1 cellular context compared by ENCODE assay signal in the genomic region with DNA sequence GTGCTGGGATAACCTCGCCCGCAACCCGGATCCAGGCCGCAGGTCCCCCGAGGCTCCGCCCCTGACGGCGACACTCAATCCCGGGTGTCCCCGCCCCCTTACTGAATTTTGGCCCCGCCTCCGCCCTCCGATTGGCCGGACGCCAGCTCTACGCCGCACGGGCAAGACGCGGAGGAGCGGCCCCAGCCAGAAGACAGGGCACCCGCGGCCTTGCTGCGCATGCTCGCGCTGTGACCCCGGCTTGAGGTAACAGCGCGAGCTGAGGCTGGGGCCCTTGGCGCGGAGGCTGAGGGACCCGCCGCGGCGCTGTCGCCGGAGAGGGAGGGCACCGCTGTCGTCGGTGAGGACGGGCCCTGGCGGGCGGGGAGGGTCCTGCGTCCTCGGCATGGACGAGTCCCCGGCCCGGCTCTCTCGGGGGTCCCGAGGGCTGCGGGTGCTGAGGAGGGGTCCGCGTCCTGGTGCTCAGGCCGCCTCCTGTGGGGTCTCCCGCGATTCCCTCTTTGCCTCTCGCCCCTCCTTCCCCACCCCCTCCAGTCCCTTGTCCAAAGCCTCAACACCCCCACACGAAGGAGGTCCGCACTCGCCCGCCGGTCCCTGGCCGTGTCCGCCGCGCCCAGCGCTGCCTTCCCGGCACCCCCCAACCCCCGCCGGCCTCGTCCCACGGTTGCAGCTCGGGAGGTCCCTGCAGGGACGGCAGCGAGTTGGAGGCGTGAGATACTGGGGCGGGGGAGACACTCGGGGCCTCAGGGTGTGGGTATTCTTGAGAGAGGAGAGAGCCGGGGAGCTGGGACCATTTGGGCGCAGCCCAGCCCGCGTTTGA.
TF ChIP-seq lines count a peak whose summit lies in the region.

A gene with protein sequence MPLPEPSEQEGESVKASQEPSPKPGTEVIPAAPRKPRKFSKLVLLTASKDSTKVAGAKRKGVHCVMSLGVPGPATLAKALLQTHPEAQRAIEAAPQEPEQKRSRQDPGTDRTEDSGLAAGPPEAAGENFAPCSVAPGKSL (plus strand): TSS at position 189 of the 820 bp plus-strand sequence. CDS start 13,235 bp downstream, outside the sequence.

TF ChIP-seq in K562, 482 proteins besides CTCF, POLR2A, EP300 and RAD21 (continued from another document and continues in another):
- TF ChIP-seq, protein P1, sequence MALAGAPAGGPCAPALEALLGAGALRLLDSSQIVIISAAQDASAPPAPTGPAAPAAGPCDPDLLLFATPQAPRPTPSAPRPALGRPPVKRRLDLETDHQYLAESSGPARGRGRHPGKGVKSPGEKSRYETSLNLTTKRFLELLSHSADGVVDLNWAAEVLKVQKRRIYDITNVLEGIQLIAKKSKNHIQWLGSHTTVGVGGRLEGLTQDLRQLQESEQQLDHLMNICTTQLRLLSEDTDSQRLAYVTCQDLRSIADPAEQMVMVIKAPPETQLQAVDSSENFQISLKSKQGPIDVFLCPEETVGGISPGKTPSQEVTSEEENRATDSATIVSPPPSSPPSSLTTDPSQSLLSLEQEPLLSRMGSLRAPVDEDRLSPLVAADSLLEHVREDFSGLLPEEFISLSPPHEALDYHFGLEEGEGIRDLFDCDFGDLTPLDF (CRISPR knock-in tag; IDR thresholded peaks at IDR 0.05) = peak; percentile 23; the same call in 1 of the 2 replicates
- no peak for TF ChIP-seq TBL1XR1 (IDR thresholded peaks at IDR 0.05; ENCODE audit: low read length in 2 of 2)
- 0 out of 2 replicates have a peak, but pooled peaks have one; percentile 38 for TF ChIP-seq FOXP1 (CRISPR knock-in tag; IDR thresholded peaks at IDR 0.05)
- no peak for TF ChIP-seq KAT8 (IDR thresholded peaks at IDR 0.05; ENCODE audit: low read depth)
- TF ChIP-seq, protein P2, sequence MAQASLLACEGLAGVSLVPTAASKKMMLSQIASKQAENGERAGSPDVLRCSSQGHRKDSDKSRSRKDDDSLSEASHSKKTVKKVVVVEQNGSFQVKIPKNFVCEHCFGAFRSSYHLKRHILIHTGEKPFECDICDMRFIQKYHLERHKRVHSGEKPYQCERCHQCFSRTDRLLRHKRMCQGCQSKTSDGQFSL (CRISPR knock-in tag; IDR thresholded peaks at IDR 0.05) = peak; percentile 91
- TF ChIP-seq, protein P2 (tag; IDR thresholded peaks at IDR 0.05) = peak in 1 of 2 experiments; percentile 81; a peak in 2 of 4 replicates
- TF ChIP-seq, protein P3, sequence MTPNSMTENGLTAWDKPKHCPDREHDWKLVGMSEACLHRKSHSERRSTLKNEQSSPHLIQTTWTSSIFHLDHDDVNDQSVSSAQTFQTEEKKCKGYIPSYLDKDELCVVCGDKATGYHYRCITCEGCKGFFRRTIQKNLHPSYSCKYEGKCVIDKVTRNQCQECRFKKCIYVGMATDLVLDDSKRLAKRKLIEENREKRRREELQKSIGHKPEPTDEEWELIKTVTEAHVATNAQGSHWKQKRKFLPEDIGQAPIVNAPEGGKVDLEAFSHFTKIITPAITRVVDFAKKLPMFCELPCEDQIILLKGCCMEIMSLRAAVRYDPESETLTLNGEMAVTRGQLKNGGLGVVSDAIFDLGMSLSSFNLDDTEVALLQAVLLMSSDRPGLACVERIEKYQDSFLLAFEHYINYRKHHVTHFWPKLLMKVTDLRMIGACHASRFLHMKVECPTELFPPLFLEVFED (CRISPR knock-in tag; conservative IDR thresholded peaks at IDR 0.05) = 0 out of 2 replicates have a peak, but pooled peaks have one; percentile 9
- TF ChIP-seq MTA1 (IDR thresholded peaks at IDR 0.05; ENCODE audit: borderline replicate concordance) = no peak
- TF ChIP-seq, protein P4, sequence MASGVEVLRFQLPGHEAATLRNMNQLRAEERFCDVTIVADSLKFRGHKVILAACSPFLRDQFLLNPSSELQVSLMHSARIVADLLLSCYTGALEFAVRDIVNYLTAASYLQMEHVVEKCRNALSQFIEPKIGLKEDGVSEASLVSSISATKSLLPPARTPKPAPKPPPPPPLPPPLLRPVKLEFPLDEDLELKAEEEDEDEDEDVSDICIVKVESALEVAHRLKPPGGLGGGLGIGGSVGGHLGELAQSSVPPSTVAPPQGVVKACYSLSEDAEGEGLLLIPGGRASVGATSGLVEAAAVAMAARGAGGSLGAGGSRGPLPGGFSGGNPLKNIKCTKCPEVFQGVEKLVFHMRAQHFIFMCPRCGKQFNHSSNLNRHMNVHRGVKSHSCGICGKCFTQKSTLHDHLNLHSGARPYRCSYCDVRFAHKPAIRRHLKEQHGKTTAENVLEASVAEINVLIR (CRISPR knock-in tag; IDR thresholded peaks at IDR 0.05) = no peak
- TF ChIP-seq ZNF23 (CRISPR knock-in tag; IDR thresholded peaks at IDR 0.05) = no peak
- no peak for TF ChIP-seq C11orf30 (IDR thresholded peaks at IDR 0.05; ENCODE audit: low read depth)
- TF ChIP-seq, protein P5, sequence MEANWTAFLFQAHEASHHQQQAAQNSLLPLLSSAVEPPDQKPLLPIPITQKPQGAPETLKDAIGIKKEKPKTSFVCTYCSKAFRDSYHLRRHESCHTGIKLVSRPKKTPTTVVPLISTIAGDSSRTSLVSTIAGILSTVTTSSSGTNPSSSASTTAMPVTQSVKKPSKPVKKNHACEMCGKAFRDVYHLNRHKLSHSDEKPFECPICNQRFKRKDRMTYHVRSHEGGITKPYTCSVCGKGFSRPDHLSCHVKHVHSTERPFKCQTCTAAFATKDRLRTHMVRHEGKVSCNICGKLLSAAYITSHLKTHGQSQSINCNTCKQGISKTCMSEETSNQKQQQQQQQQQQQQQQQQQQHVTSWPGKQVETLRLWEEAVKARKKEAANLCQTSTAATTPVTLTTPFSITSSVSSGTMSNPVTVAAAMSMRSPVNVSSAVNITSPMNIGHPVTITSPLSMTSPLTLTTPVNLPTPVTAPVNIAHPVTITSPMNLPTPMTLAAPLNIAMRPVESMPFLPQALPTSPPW (CRISPR knock-in tag; IDR thresholded peaks at IDR 0.05) = 0 out of 2 replicates have a peak, but pooled peaks have one; percentile 16
- TF ChIP-seq DPF2 (IDR thresholded peaks at IDR 0.05) = no peak
- TF ChIP-seq ZNF644 (tag; IDR thresholded peaks at IDR 0.05; ENCODE audit: low read depth) = no peak
- TF ChIP-seq, protein P6, sequence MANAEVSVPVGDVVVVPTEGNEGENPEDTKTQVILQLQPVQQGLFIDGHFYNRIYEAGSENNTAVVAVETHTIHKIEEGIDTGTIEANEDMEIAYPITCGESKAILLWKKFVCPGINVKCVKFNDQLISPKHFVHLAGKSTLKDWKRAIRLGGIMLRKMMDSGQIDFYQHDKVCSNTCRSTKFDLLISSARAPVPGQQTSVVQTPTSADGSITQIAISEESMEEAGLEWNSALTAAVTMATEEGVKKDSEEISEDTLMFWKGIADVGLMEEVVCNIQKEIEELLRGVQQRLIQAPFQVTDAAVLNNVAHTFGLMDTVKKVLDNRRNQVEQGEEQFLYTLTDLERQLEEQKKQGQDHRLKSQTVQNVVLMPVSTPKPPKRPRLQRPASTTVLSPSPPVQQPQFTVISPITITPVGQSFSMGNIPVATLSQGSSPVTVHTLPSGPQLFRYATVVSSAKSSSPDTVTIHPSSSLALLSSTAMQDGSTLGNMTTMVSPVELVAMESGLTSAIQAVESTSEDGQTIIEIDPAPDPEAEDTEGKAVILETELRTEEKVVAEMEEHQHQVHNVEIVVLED (CRISPR knock-in tag; IDR thresholded peaks at IDR 0.05) = peak; percentile 48
- no peak for TF ChIP-seq NR3C1 (CRISPR knock-in tag; IDR thresholded peaks at IDR 0.05)
- TF ChIP-seq U2AF2 (optimal IDR thresholded peaks at IDR 0.05; ENCODE audit: low read depth, low read length) = no peak
- TF ChIP-seq ZNF239 (CRISPR knock-in tag; IDR thresholded peaks at IDR 0.05) = no peak
- peak; percentile 32 for TF ChIP-seq EGR1 (conservative IDR thresholded peaks at IDR 0.05)
- TF ChIP-seq THRAP3 (IDR thresholded peaks at IDR 0.05; ENCODE audit: borderline replicate concordance) = no peak
- no peak for TF ChIP-seq ZNF57 (CRISPR knock-in tag; IDR thresholded peaks at IDR 0.05)
- TF ChIP-seq, protein P7, sequence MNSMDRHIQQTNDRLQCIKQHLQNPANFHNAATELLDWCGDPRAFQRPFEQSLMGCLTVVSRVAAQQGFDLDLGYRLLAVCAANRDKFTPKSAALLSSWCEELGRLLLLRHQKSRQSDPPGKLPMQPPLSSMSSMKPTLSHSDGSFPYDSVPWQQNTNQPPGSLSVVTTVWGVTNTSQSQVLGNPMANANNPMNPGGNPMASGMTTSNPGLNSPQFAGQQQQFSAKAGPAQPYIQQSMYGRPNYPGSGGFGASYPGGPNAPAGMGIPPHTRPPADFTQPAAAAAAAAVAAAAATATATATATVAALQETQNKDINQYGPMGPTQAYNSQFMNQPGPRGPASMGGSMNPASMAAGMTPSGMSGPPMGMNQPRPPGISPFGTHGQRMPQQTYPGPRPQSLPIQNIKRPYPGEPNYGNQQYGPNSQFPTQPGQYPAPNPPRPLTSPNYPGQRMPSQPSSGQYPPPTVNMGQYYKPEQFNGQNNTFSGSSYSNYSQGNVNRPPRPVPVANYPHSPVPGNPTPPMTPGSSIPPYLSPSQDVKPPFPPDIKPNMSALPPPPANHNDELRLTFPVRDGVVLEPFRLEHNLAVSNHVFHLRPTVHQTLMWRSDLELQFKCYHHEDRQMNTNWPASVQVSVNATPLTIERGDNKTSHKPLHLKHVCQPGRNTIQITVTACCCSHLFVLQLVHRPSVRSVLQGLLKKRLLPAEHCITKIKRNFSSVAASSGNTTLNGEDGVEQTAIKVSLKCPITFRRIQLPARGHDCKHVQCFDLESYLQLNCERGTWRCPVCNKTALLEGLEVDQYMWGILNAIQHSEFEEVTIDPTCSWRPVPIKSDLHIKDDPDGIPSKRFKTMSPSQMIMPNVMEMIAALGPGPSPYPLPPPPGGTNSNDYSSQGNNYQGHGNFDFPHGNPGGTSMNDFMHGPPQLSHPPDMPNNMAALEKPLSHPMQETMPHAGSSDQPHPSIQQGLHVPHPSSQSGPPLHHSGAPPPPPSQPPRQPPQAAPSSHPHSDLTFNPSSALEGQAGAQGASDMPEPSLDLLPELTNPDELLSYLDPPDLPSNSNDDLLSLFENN (IDR thresholded peaks at IDR 0.05; ENCODE audit: low read depth in 2 of 2, low read length in 2 of 2) = 0 out of 4 replicates have a peak, but pooled peaks of 1 of the 2 experiments have one; percentile 5
- TF ChIP-seq, protein P8, sequence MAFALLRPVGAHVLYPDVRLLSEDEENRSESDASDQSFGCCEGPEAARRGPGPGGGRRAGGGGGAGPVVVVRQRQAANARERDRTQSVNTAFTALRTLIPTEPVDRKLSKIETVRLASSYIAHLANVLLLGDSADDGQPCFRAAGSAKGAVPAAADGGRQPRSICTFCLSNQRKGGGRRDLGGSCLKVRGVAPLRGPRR (CRISPR knock-in tag; IDR thresholded peaks at IDR 0.05) = no peak
- TF ChIP-seq FOXK1 (CRISPR knock-in tag; IDR thresholded peaks at IDR 0.05; ENCODE audit: borderline replicate concordance) = peak; percentile 71; the same call in 1 of the 2 replicates
- TF ChIP-seq, protein P9, sequence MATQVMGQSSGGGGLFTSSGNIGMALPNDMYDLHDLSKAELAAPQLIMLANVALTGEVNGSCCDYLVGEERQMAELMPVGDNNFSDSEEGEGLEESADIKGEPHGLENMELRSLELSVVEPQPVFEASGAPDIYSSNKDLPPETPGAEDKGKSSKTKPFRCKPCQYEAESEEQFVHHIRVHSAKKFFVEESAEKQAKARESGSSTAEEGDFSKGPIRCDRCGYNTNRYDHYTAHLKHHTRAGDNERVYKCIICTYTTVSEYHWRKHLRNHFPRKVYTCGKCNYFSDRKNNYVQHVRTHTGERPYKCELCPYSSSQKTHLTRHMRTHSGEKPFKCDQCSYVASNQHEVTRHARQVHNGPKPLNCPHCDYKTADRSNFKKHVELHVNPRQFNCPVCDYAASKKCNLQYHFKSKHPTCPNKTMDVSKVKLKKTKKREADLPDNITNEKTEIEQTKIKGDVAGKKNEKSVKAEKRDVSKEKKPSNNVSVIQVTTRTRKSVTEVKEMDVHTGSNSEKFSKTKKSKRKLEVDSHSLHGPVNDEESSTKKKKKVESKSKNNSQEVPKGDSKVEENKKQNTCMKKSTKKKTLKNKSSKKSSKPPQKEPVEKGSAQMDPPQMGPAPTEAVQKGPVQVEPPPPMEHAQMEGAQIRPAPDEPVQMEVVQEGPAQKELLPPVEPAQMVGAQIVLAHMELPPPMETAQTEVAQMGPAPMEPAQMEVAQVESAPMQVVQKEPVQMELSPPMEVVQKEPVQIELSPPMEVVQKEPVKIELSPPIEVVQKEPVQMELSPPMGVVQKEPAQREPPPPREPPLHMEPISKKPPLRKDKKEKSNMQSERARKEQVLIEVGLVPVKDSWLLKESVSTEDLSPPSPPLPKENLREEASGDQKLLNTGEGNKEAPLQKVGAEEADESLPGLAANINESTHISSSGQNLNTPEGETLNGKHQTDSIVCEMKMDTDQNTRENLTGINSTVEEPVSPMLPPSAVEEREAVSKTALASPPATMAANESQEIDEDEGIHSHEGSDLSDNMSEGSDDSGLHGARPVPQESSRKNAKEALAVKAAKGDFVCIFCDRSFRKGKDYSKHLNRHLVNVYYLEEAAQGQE (CRISPR knock-in tag; IDR thresholded peaks at IDR 0.05; ENCODE audit: low read depth) = no peak
- no peak for TF ChIP-seq ETV6 (IDR thresholded peaks at IDR 0.05; ENCODE audit: borderline replicate concordance in 1 of 2, low read depth in 2 of 2, low read length in 1 of 2)
- no peak for TF ChIP-seq ETV6 (CRISPR knock-in tag; IDR thresholded peaks at IDR 0.05; ENCODE audit: borderline replicate concordance)
- TF ChIP-seq NELFE (IDR thresholded peaks at IDR 0.05; ENCODE audit: insufficient read depth, insufficient read length) = no peak
- TF ChIP-seq, protein P10, sequence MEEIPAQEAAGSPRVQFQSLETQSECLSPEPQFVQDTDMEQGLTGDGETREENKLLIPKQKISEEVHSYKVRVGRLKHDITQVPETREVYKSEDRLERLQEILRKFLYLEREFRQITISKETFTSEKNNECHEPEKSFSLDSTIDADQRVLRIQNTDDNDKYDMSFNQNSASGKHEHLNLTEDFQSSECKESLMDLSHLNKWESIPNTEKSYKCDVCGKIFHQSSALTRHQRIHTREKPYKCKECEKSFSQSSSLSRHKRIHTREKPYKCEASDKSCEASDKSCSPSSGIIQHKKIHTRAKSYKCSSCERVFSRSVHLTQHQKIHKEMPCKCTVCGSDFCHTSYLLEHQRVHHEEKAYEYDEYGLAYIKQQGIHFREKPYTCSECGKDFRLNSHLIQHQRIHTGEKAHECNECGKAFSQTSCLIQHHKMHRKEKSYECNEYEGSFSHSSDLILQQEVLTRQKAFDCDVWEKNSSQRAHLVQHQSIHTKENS (CRISPR knock-in tag; IDR thresholded peaks at IDR 0.05) = no peak
- no peak for TF ChIP-seq FOXM1 (IDR thresholded peaks at IDR 0.05; ENCODE audit: low read depth)
- 0 out of 2 replicates have a peak, but pooled peaks have one; percentile 78 for TF ChIP-seq FOXM1 (CRISPR knock-in tag; IDR thresholded peaks at IDR 0.05; ENCODE audit: low read depth)
- peak; percentile 74 for TF ChIP-seq PHB (CRISPR knock-in tag; IDR thresholded peaks at IDR 0.05)
- TF ChIP-seq ZBED1 (IDR thresholded peaks at IDR 0.05) = no peak
- TF ChIP-seq, protein P11, sequence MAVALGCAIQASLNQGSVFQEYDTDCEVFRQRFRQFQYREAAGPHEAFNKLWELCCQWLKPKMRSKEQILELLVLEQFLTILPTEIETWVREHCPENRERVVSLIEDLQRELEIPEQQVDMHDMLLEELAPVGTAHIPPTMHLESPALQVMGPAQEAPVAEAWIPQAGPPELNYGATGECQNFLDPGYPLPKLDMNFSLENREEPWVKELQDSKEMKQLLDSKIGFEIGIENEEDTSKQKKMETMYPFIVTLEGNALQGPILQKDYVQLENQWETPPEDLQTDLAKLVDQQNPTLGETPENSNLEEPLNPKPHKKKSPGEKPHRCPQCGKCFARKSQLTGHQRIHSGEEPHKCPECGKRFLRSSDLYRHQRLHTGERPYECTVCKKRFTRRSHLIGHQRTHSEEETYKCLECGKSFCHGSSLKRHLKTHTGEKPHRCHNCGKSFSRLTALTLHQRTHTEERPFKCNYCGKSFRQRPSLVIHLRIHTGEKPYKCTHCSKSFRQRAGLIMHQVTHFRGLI (CRISPR knock-in tag; IDR thresholded peaks at IDR 0.05) = no peak
- no peak for TF ChIP-seq MCM3 (IDR thresholded peaks at IDR 0.05)
- TF ChIP-seq ZNF217 (CRISPR knock-in tag; IDR thresholded peaks at IDR 0.05) = no peak
